22 cellular contexts compared by ENCODE assay signal in genomic region chr5:116765441-116765840, GRCh38.
A peak's percentile ranks its signal among the peaks of the same experiment; 100 is the strongest.
DNase-seq lines count a peak whose midpoint lies in the region; ATAC-seq and TF ChIP-seq lines count a peak whose summit lies in the region.
"Had no signal": no experiment of that assay in that cellular context is flagged by ENCODE, and none has a peak within 500 bp of the region (broad histone marks: within the 10 kb centered on the region; RNA-seq: fewer than 3 reads in every experiment).

No MANE protein-coding gene starts in this region.

- no TSS peak for BruUV-seq in A673 (replicated peaks; lab: Mats Ljungman, UMichigan)

- H3K4ac ChIP-seq in mesenchymal stem cell (ENCODE audit: low read depth in 1 of 2, low read length in 2 of 2): no peak overlapping the region

- H3K36me3 ChIP-seq in A673 (ENCODE audit: insufficient read depth, low read length, poor library complexity, severe bottlenecking): no peaks in the 10 kb centered on the region
- no peaks in the 10 kb centered on the region for H3K36me3 ChIP-seq in HEK293 (ENCODE audit: control insufficient read depth in 2 of 2, insufficient read depth in 1 of 2, low read length in 2 of 2)
- no peaks in the 10 kb centered on the region for H3K36me3 ChIP-seq in mesenchymal stem cell (ENCODE audit: control insufficient read depth in 1 of 2, insufficient read depth in 2 of 2, low read depth in 1 of 2, low read length in 2 of 2)
- H3K36me3 ChIP-seq: cardiac muscle cell, SJSA1 had no signal

- CTCF ChIA-PET in A673 (lab: Charles Lee): no interaction called here
- CTCF ChIA-PET in HEK293 (lab: Yijun Ruan, JAX): no interaction called here

- H3K23ac ChIP-seq in mesenchymal stem cell (ENCODE audit: low read length in 2 of 2): no peak overlapping the region

- POLR2A ChIA-PET in A673 (lab: Charles Lee; ENCODE audit: low non-redundant PET) (no interaction called here), HEK293 (lab: Yijun Ruan, JAX) (no interaction called here)

- H3K27me3 ChIP-seq in A673 (replicated peaks; ENCODE audit: insufficient read depth, low read depth, low read length, poor library complexity) (no peaks in the 10 kb centered on the region), mesenchymal stem cell (ENCODE audit: control insufficient read depth in 1 of 2, insufficient read depth in 1 of 2, low read length in 2 of 2) (no peaks in the 10 kb centered on the region)
- H3K27me3 ChIP-seq: cardiac muscle cell, dorsolateral prefrontal cortex, SJSA1 had no signal

- H3K18ac ChIP-seq in mesenchymal stem cell (ENCODE audit: low read depth in 1 of 2, low read length in 2 of 2): no peak overlapping the region

- in situ Hi-C loops in astrocyte of the spinal cord (cut with HindIII; ENCODE audit: low sequenced_read_pairs): no loop called here

- H3K79me1 ChIP-seq in mesenchymal stem cell (replicated peaks; ENCODE audit: low read length, poor library complexity, severe bottlenecking): no peaks in the 10 kb centered on the region

- H4K91ac ChIP-seq in mesenchymal stem cell (ENCODE audit: low read length): no peak overlapping the region

- H3K4me2 ChIP-seq in mesenchymal stem cell (ENCODE audit: low read length, poor library complexity, severe bottlenecking): no peak overlapping the region

- no peak overlapping the region for H4K8ac ChIP-seq in mesenchymal stem cell (ENCODE audit: low read length)

- H3K4me1 ChIP-seq in A673 (ENCODE audit: insufficient read depth, low read length, poor library complexity, severe bottlenecking) (peaks cover 23% of the 10 kb centered on the region), HEK293 (ENCODE audit: control insufficient read depth, insufficient read depth, low read length) (peaks cover 17% of the 10 kb centered on the region), mesenchymal stem cell (ENCODE audit: control insufficient read depth, insufficient read depth, low read depth, low read length) (peaks cover 3% of the 10 kb centered on the region)

- peak; percentile 51 for DNase-seq in A673 (ENCODE audit: low spot score)
- DNase-seq in astrocyte of the spinal cord (ENCODE audit: low read depth, low spot score): peak; percentile 54
- DNase-seq in mesenchymal stem cell: peak; percentile 86
- no peak for DNase-seq in HUDEP-2 (lab: John Stamatoyannopoulos, UW; ENCODE audit: unreplicated experiment in 76 of 76)
- no peak for DNase-seq in NCI-H510A (lab: John Stamatoyannopoulos, UW)
- DNase-seq in Right ventricle myocardium superior: no peak
- no peak for DNase-seq in AG08395 (ENCODE audit: low spot score)
- DNase-seq: activated CD4-positive, alpha-beta T cell treated with anti-CD3 and anti-CD28 coated beads, Interleukin-2, amount 50 U/mL, for 1 hour; activated naive CD8-positive, alpha-beta T cell treated with anti-CD3 and anti-CD28 coated beads, Interleukin-2, amount 10 ng/mL, durations not matched to agents 7 days and 5 days; C1 segment of cervical spinal cord; dorsolateral prefrontal cortex; foreskin melanocyte; GDM1; HCEC 1CT; naive thymus-derived CD4-positive, alpha-beta T cell; NCI-H1092 treated with DMSO at 0.1 percent for 48 hours; NCI-H82 had no signal

- H2AFZ ChIP-seq in mesenchymal stem cell (ENCODE audit: low read depth, low read length): no peak overlapping the region

- H2BK12ac ChIP-seq in mesenchymal stem cell (ENCODE audit: low read length in 2 of 2): no peak overlapping the region

- H2BK5ac ChIP-seq in mesenchymal stem cell (ENCODE audit: low read depth, low read length, poor library complexity, severe bottlenecking): no peak overlapping the region

- H3K4me3 ChIP-seq in A673 (ENCODE audit: low read depth, low read length, poor library complexity, severe bottlenecking) (no peak overlapping the region), HEK293 (ENCODE audit: low read depth, low read length) (no peak overlapping the region), astrocyte of the spinal cord (ENCODE audit: low read depth, low read length) (no peak overlapping the region), mesenchymal stem cell (ENCODE audit: insufficient read depth in 1 of 2, low read depth in 1 of 2, low read length in 2 of 2) (no peak overlapping the region)
- H3K4me3 ChIP-seq: cardiac muscle cell, dorsolateral prefrontal cortex, SJSA1 had no signal

- no peak for TF ChIP-seq CTCF in A673 (conservative IDR thresholded peaks at IDR 0.05; ENCODE audit: low read depth, low read length)
- no peak for TF ChIP-seq CTCF in HEK293 (tag by site-specific recombination; IDR thresholded peaks at IDR 0.05)
- TF ChIP-seq CTCF in astrocyte of the spinal cord (IDR thresholded peaks at IDR 0.05; ENCODE audit: low read depth, low read length): no peak

- H2AK5ac ChIP-seq in mesenchymal stem cell (ENCODE audit: low read length, severe bottlenecking): no peak overlapping the region

- H2BK120ac ChIP-seq in mesenchymal stem cell (ENCODE audit: low read depth, low read length): no peak overlapping the region

- H3K9me3 ChIP-seq in A673 (ENCODE audit: low read depth, low read length, poor library complexity, severe bottlenecking) (no peaks in the 10 kb centered on the region), HEK293 (ENCODE audit: control insufficient read depth, insufficient read depth, low read depth, low read length) (no peaks in the 10 kb centered on the region), mesenchymal stem cell (ENCODE audit: control insufficient read depth, low read length) (no peaks in the 10 kb centered on the region)
- H3K9me3 ChIP-seq: SJSA1 had no signal

- peak overlapping the region; percentile 70 for H3K9ac ChIP-seq in mesenchymal stem cell (ENCODE audit: low read length)

- ATAC-seq in Right ventricle myocardium superior (ENCODE audit: poor library complexity): no peak
- ATAC-seq: naive thymus-derived CD4-positive, alpha-beta T cell; stimulated activated memory B cell treated with anti-CD40 and anti-IgM and Interleukin-4, amounts not matched to agents 10 μg/mL and 1 μg/mL and 100 μg/mL, for 72 hours had no signal

- H2BK15ac ChIP-seq in mesenchymal stem cell (ENCODE audit: low read depth, poor library complexity, severe bottlenecking): no peak overlapping the region

- intact Hi-C loops in A673 (cut with micrococcal nuclease; ENCODE audit: unreplicated experiment): loop anchor here (10.0 kb wide), 2 partner anchors 191 to 1141 kb away; partner anchors contain the start of genes SEMA6A and TMED7
- intact Hi-C loops in Right ventricle myocardium superior (cut with DNase I): no loop called here

- no peak overlapping the region for H3K14ac ChIP-seq in mesenchymal stem cell (ENCODE audit: low read length in 2 of 2)

- no CpG with 5 or more reads among the region's 1 CpG for WGBS in mesenchymal stem cell

- peak overlapping the region; percentile 35 for H3K27ac ChIP-seq in A673 (ENCODE audit: low read depth, low read length, poor library complexity, severe bottlenecking)
- no peak overlapping the region for H3K27ac ChIP-seq in HEK293 (ENCODE audit: extremely low read depth, low read depth, low read length)
- H3K27ac ChIP-seq in mesenchymal stem cell (ENCODE audit: low read length, poor library complexity, severe bottlenecking): no peak overlapping the region
- H3K27ac ChIP-seq: cardiac muscle cell, dorsolateral prefrontal cortex, SJSA1, VCaP had no signal

TF ChIP-seq in HEK293, 187 proteins besides CTCF, POLR2A, EP300 and RAD21 (continues in another document):
- TF ChIP-seq SCRT1 (tag by site-specific recombination; IDR thresholded peaks at IDR 0.05; ENCODE audit: borderline replicate concordance) (no peak), ZFP41 (tag by site-specific recombination; IDR thresholded peaks at IDR 0.05; ENCODE audit: borderline replicate concordance) (no peak), ZNF555 (tag by site-specific recombination; conservative IDR thresholded peaks at IDR 0.05) (no peak), GFI1B (tag by site-specific recombination; IDR thresholded peaks at IDR 0.05) (no peak), ZNF221 (tag by site-specific recombination; IDR thresholded peaks at IDR 0.05; ENCODE audit: borderline replicate concordance) (no peak), ZFP37 (tag by site-specific recombination; IDR thresholded peaks at IDR 0.05) (no peak), ZNF10 (tag by site-specific recombination; IDR thresholded peaks at IDR 0.05) (no peak)
- TF ChIP-seq, protein P1, sequence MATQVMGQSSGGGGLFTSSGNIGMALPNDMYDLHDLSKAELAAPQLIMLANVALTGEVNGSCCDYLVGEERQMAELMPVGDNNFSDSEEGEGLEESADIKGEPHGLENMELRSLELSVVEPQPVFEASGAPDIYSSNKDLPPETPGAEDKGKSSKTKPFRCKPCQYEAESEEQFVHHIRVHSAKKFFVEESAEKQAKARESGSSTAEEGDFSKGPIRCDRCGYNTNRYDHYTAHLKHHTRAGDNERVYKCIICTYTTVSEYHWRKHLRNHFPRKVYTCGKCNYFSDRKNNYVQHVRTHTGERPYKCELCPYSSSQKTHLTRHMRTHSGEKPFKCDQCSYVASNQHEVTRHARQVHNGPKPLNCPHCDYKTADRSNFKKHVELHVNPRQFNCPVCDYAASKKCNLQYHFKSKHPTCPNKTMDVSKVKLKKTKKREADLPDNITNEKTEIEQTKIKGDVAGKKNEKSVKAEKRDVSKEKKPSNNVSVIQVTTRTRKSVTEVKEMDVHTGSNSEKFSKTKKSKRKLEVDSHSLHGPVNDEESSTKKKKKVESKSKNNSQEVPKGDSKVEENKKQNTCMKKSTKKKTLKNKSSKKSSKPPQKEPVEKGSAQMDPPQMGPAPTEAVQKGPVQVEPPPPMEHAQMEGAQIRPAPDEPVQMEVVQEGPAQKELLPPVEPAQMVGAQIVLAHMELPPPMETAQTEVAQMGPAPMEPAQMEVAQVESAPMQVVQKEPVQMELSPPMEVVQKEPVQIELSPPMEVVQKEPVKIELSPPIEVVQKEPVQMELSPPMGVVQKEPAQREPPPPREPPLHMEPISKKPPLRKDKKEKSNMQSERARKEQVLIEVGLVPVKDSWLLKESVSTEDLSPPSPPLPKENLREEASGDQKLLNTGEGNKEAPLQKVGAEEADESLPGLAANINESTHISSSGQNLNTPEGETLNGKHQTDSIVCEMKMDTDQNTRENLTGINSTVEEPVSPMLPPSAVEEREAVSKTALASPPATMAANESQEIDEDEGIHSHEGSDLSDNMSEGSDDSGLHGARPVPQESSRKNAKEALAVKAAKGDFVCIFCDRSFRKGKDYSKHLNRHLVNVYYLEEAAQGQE (tag by site-specific recombination; IDR thresholded peaks at IDR 0.05): no peak

Comparison
In these comparisons a context has a peak if more than half of its experiments do, and no peak if none do; other contexts are left out.
1. DNase-seq: peak in A673 (single experiment), astrocyte of the spinal cord (single experiment) and mesenchymal stem cell (single experiment); none in HUDEP-2 (0 of 76), NCI-H510A (single experiment), Right ventricle myocardium superior (single experiment) and AG08395 (single experiment).